Comparison of ENCODE assay signal across 8 cellular contexts in the genomic region with DNA sequence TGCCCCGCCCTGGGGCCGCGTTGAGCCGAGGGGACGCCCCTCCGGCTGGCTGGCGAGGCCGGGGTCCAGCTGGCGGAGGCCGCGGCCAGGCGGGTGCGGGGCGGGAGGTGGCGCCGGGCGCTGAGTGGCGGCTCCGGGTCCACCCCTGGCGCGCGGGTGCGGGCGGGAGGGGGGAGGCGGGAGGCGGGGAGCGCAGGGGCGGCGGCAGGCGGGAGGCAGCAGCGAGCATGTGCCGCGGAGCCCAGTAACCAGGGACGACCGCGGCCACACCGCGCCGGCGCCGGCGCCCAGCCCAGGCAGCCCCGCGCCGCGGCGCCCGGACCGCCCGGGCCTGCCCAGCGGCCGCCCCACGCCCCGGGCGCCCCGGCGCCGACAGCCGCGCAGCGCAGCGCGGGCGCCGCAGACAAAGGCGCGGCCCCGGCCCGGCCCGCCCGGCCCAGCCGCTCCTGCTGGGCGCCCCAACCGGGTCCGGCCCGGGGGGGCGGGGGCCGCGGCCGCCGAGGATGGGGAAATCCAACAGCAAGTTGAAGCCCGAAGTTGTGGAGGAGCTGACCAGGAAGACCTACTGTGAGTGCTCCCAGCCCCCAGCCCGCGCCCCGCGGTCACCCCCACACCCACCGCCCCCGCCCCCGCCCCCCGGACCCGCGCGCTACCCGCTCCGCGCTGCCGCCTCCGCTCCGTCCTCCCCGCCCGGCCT. TPM values are rescaled to one million over a fixed set of nuclear protein-coding genes. Genes with fewer than 3 reads are reported as not detected.
DNase-seq lines count a peak whose midpoint lies in the region; ATAC-seq, FAIRE-seq and TF ChIP-seq lines count a peak whose summit lies in the region.

A gene (plus strand): TSS at position 244 of the 697 bp plus-strand sequence. CDS start 260 bp downstream, at position 504.

- H3K4me2 ChIP-seq in GM12878 (ENCODE audit: control insufficient read depth, insufficient read depth) (no peak within 1 kb of the TSS), hepatocyte (peak within 1 kb of the TSS; percentile 99)

- BruUV-seq in GM12878 (replicated peaks; lab: Mats Ljungman, UMichigan): no TSS peak

- in situ Hi-C loops in GM12878 (cut with MboI): no loop called here

- POLR2A ChIA-PET in GM12878 (lab: Charles Lee): interaction anchor here (0.5 kb wide), 1 partner anchor 277 kb away, joined by 5 read pairs; no protein-coding TSS in a partner anchor

- CTCF ChIA-PET in GM12878 (lab: Yijun Ruan, JAX): no interaction called here

- H3K36me3 ChIP-seq in HUES64 (ENCODE audit: insufficient read depth, low read length) (no peaks in the 10 kb centered on the region), GM12878 (ENCODE audit: control insufficient read depth in 2 of 2, insufficient read depth in 2 of 2, low read length in 1 of 2) (no peaks in the 10 kb centered on the region), hepatocyte (replicated peaks; ENCODE audit: insufficient read depth, low read depth) (no peaks in the 10 kb centered on the region), aorta (ENCODE audit: control insufficient read depth in 1 of 2, insufficient read depth in 2 of 2, low read length in 1 of 2) (no peaks in the 10 kb centered on the region)

- RAD21 ChIA-PET in GM12878 (lab: Charles Lee; ENCODE audit: unreplicated experiment): interaction anchor here (0.6 kb wide), 1 partner anchor 104 kb away, joined by 3 read pairs; no protein-coding TSS in a partner anchor

- H3K9ac ChIP-seq in HUES64 (ENCODE audit: low read depth, low read length) (peak within 1 kb of the TSS; percentile 47; the same call in 1 of the 2 replicates), GM12878 (ENCODE audit: control insufficient read depth, insufficient read depth, low read length) (no peak within 1 kb of the TSS)

- TF ChIP-seq POLR2A in GM12878 (IDR thresholded peaks at IDR 0.05; ENCODE audit: low read depth, low read length): no peak

- H2AFZ ChIP-seq in GM12878 (ENCODE audit: control insufficient read depth, low read depth, low read length) (no peak within 1 kb of the TSS), hepatocyte (peak within 1 kb of the TSS; percentile 84)

- TF ChIP-seq RAD21 in GM12878 (IDR thresholded peaks at IDR 0.05; ENCODE audit: insufficient read depth, low read depth, low read length): no peak

- DNase-seq in Ammon's horn (ENCODE audit: low spot score): peak; percentile 85
- peak in 4 of 5 experiments; percentile 21 to 60 (median 34) for DNase-seq in T-helper 2 cell
- DNase-seq in GM12878 (ENCODE audit: low read depth, low spot score): no peak
- peak; percentile 91 for DNase-seq in hepatocyte (ENCODE audit: low spot score)
- no peak for DNase-seq in pulmonary artery endothelial cell (ENCODE audit: low read depth, low spot score)
- peak; percentile 85 to 95 for DNase-seq in aorta

- no peak for TF ChIP-seq EP300 in GM12878 (IDR thresholded peaks at IDR 0.05; ENCODE audit: borderline replicate concordance in 1 of 2, control insufficient read depth in 1 of 2, low read depth in 2 of 2, low read length in 2 of 2)

- under 1% methylated on average over 89 of the region's 101 CpGs for WGBS in HUES64
- WGBS in GM12878 (ENCODE audit: insufficient coverage, insufficient replicate concordance, low lambda C conversion rate, missing lambda C conversion rate): 9% methylated on average over 13 of the region's 101 CpGs
- WGBS in hepatocyte (ENCODE audit: low lambda C conversion rate, missing lambda C conversion rate): 0% methylated on average over 10 of the region's 101 CpGs
- 0% methylated on average over 41 to 101 of the region's 101 CpGs for WGBS in aorta, 2 donors

- H3K79me2 ChIP-seq in GM12878 (ENCODE audit: control insufficient read depth, insufficient read depth, low read length) (no peaks in the 10 kb centered on the region), hepatocyte (peaks cover 30% of the 10 kb centered on the region)

- peak; percentile 64 for ATAC-seq in GM12878
- ATAC-seq in aorta (ENCODE audit: low FRiP score): peak; percentile 78
- no peak for ATAC-seq in GM21515 (IDR thresholded peaks at IDR 0.05; ENCODE audit: unreplicated experiment)

- H4K20me1 ChIP-seq in GM12878 (ENCODE audit: control insufficient read depth, insufficient read depth) (no peaks in the 10 kb centered on the region), hepatocyte (ENCODE audit: insufficient read depth, poor library complexity, severe bottlenecking) (no peaks in the 10 kb centered on the region)

- H3K9me3 ChIP-seq in HUES64 (ENCODE audit: insufficient read depth, low read depth, low read length) (no peaks in the 10 kb centered on the region), GM12878 (replicated peaks; ENCODE audit: control insufficient read depth, insufficient read depth, low read length) (no peaks in the 10 kb centered on the region), hepatocyte (ENCODE audit: low read depth) (no peaks in the 10 kb centered on the region), aorta (ENCODE audit: control insufficient read depth, low read length) (no peaks in the 10 kb centered on the region)

- SMC1A ChIA-PET in GM12878 (lab: Charles Lee; ENCODE audit: uncharacterized antibody, unreplicated experiment): no interaction called here

- intact Hi-C loops in GM12878 (cut with micrococcal nuclease; ENCODE audit: unreplicated experiment) (no loop called here), aorta (cut with DNase I) (loop anchor here (5.0 kb wide), 3 partner anchors 35 to 65 kb away; no protein-coding TSS in a partner anchor)

- H3K4me1 ChIP-seq in HUES64 (ENCODE audit: insufficient read depth, low read length) (peaks cover 5% of the 10 kb centered on the region; the same call in 1 of the 2 replicates), GM12878 (ENCODE audit: control insufficient read depth, insufficient read depth, low read length) (no peaks in the 10 kb centered on the region; the same call in 1 of the 2 replicates), hepatocyte (ENCODE audit: insufficient read depth) (peaks cover 10% of the 10 kb centered on the region), aorta (ENCODE audit: control insufficient read depth in 1 of 2, insufficient read depth in 2 of 2, low read length in 2 of 2) (peaks cover 0 to 5% of the 10 kb centered on the region in 2 donors)

- H3K27me3 ChIP-seq in HUES64 (ENCODE audit: insufficient read depth, low read length): peaks cover 6% of the 10 kb centered on the region
- H3K27me3 ChIP-seq in GM12878 (replicated peaks in 1 of 2; ENCODE audit: control insufficient read depth in 2 of 2, insufficient read depth in 2 of 2, low read length in 1 of 2): peaks cover 7 to 8% of the 10 kb centered on the region in 2 experiments; a peak in 3 of 4 replicates
- no peaks in the 10 kb centered on the region for H3K27me3 ChIP-seq in hepatocyte
- H3K27me3 ChIP-seq in aorta (ENCODE audit: control insufficient read depth in 1 of 2, insufficient read depth in 2 of 2, low read length in 1 of 2): no peaks in the 10 kb centered on the region

- H3K9me2 ChIP-seq in hepatocyte (replicated peaks; ENCODE audit: insufficient read depth): no peaks in the 10 kb centered on the region

- H3K4me3 ChIP-seq in HUES64 (ENCODE audit: low read length): peak within 1 kb of the TSS; percentile 61
- H3K4me3 ChIP-seq in GM12878: no peak within 1 kb of the TSS
- H3K4me3 ChIP-seq in hepatocyte: peak within 1 kb of the TSS; percentile 52
- peak within 1 kb of the TSS; percentile 75 to 85 for H3K4me3 ChIP-seq in aorta (ENCODE audit: low read length in 2 of 2)

- no peak for FAIRE-seq in GM12878 (lab: Jason Lieb, UNC)

- TF ChIP-seq CTCF in GM12878 (IDR thresholded peaks at IDR 0.05 in 2 of 3, conservative IDR thresholded peaks at IDR 0.05 in 1 of 3; ENCODE audit: control insufficient read depth in 2 of 3, extremely low read depth in 1 of 3, insufficient read depth in 1 of 3, low read depth in 3 of 3, low read length in 3 of 3) (no peak), hepatocyte (IDR thresholded peaks at IDR 0.05; ENCODE audit: poor library complexity) (no peak)

- H3K27ac ChIP-seq in HUES64 (ENCODE audit: low read depth, low read length) (no peak within 1 kb of the TSS), GM12878 (ENCODE audit: control insufficient read depth, insufficient read depth) (no peak within 1 kb of the TSS), hepatocyte (no peak within 1 kb of the TSS), aorta (ENCODE audit: low read depth in 1 of 2, low read length in 2 of 2) (peak within 1 kb of the TSS; percentile 15 to 86)

TF ChIP-seq in GM12878, 131 proteins besides CTCF, POLR2A, EP300 and RAD21 (continues in another document):
- TF ChIP-seq TCF12 (IDR thresholded peaks at IDR 0.05; ENCODE audit: low read depth, low read length) (no peak), ZNF384 (IDR thresholded peaks at IDR 0.05; ENCODE audit: borderline replicate concordance, low read depth, low read length) (no peak), CREB1 (IDR thresholded peaks at IDR 0.05; ENCODE audit: low read depth) (no peak), PML (IDR thresholded peaks at IDR 0.05; ENCODE audit: low read length) (no peak)
- TF ChIP-seq, protein P1, sequence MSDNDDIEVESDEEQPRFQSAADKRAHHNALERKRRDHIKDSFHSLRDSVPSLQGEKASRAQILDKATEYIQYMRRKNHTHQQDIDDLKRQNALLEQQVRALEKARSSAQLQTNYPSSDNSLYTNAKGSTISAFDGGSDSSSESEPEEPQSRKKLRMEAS (IDR thresholded peaks at IDR 0.05; ENCODE audit: low read depth, low read length): no peak

RNA-seq across cellular contexts. Expression of the gene that starts here (rescaled TPM):
- polyA plus RNA-seq in HUES64 (2013, experiment 1 of 2): 20.3 TPM
- polyA plus RNA-seq in HUES64 (2013, experiment 2 of 2): 24.7 TPM
- not detected in 2 replicates for total RNA-seq in GM12878 (2013; cell fraction: nucleolus; rRNA removed)
- under 0.01 TPM in 1 of 2 replicates, not detected in the other for total RNA-seq in GM12878 (2014; rRNA removed)
- 0.04 and 0.05 TPM in 2 replicates for total RNA-seq in GM12878 (2014; rRNA removed; fragmentation: Illumina TruSeq; extraction: Trizol)
- total RNA-seq in GM12878 (2021): 0.05 and 0.08 TPM in 2 replicates
- not detected for polyA plus RNA-seq in GM12878 (2011; ENCODE audit: low read depth)
- polyA plus RNA-seq in GM12878 (2011; rRNA removed): 0.12 TPM in 1 of 2 replicates, not detected in the other
- 0.06 and 0.07 TPM in 2 replicates for polyA plus RNA-seq in GM12878 (2011; cell fraction: cytosol; rRNA removed)
- not detected in 2 replicates for polyA plus RNA-seq in GM12878 (2011; cell fraction: nucleus; rRNA removed)
- polyA plus RNA-seq in GM12878 (2012): 0.08 and 0.13 TPM in 2 replicates
- 0.06 and 0.07 TPM in 2 replicates for polyA plus RNA-seq in GM12878 (2014; fragmentation: Illumina TruSeq; extraction: Trizol)
- polyA plus RNA-seq in GM12878 (2014; fragmentation: Nextera tagmentation; extraction: Ambion mirVana): not detected
- polyA plus RNA-seq in GM12878 (2014; rRNA removed): 0.05 and 0.22 TPM in 2 replicates
- polyA plus RNA-seq in GM12878 (2016; fragmentation: Nextera tagmentation; extraction: Ambion mirVana): under 1 TPM in 1 of 2 experiments, not detected in 1; 0.05 TPM
- not detected in 2 replicates for polyA minus RNA-seq in GM12878 (2011; rRNA and poly(A)+ RNA removed)
- polyA minus RNA-seq in GM12878 (2011; cell fraction: cytosol; rRNA and poly(A)+ RNA removed): 1.6 and 2.2 TPM in 2 replicates
- polyA minus RNA-seq in GM12878 (2011; cell fraction: nucleus; rRNA and poly(A)+ RNA removed): 0.12 and 0.29 TPM in 2 replicates
- 16.8 and 16.9 TPM in 2 replicates for total RNA-seq in hepatocyte
- 20.9 and 25.3 TPM in 2 replicates for polyA plus RNA-seq in hepatocyte
- 40.5 and 44.1 TPM in 2 replicates for total RNA-seq in pulmonary artery endothelial cell
- 100 to 1,000 TPM in 1 of 2 donors, 10 to 100 TPM in 1; 72.1 to 171 TPM for total RNA-seq in aorta
- polyA plus RNA-seq in aorta: 10 to 100 TPM; 21.3 to 22.8 TPM

Comparison
In these comparisons a context has a peak if more than half of its experiments do, and no peak if none do; other contexts are left out.
1. RNA of the gene that starts here (total RNA-seq): 72.1 to 171 TPM in aorta, 40.5 to 44.1 TPM in pulmonary artery endothelial cell and 16.8 to 16.9 TPM in hepatocyte; under 0.01 to 0.08 TPM in GM12878; every median in the first group is over 10 times any median in the second.
2. RNA of the gene that starts here (polyA plus RNA-seq): 20.9 to 25.3 TPM in hepatocyte and 21.3 to 22.8 TPM in aorta; 0.05 to 0.22 TPM in GM12878; every median in the first group is over 10 times any median in the second.
3. DNase-seq: peak in Ammon's horn (single experiment), T-helper 2 cell (4 of 5), hepatocyte (single experiment) and aorta (2 of 2); none in GM12878 (single experiment) and pulmonary artery endothelial cell (single experiment).
4. H3K27ac ChIP-seq: peak in aorta (2 of 2); none in HUES64 (single experiment), GM12878 (single experiment) and hepatocyte (single experiment).